Comparison of ENCODE assay signal across 17 cellular contexts in the genomic region with DNA sequence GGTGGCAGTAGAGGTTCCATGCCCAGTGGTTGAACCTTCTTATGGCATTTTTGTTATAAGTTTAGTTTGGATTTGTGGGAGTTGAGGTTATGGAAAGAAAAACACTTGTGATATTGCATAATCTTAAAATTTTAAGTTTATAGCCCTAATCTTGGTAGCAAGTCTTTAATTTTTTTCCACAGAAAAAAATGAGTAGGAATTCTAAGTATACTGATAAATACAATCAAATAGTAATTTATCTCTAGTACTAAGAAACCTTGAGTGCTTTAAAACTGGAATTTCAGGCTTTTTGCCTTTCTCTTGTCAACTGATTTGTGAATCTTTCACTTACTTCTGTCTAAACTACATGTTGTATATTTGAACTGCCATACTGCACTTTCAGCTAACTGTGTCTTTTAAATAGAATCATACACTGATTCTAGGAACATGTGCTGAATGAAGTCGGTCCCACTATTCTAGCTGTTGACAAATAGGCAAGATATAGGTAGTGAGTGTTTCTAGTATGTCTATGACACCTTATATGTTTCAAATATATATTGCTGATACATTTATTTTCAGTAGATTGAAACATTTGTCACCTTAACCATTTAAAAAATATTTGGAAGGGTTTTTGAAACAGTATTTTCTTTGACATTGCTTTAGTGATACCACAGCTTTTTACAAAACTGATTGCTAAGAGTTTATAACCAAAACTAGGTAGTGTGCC. TPM values are rescaled to one million over a fixed set of nuclear protein-coding genes. Genes with fewer than 3 reads are reported as not detected.
A peak's percentile ranks its signal among the peaks of the same experiment; 100 is the strongest.
DNase-seq lines count a peak whose midpoint lies in the region; ATAC-seq, FAIRE-seq and TF ChIP-seq lines count a peak whose summit lies in the region.
"Had no signal": no experiment of that assay in that cellular context is flagged by ENCODE, and none has a peak within 500 bp of the region (broad histone marks: within the 10 kb centered on the region; RNA-seq: fewer than 3 reads in every experiment).

No MANE protein-coding gene starts in this region.

- no peak for TF ChIP-seq EP300 in stomach (IDR thresholded peaks at IDR 0.05)

- CTCF ChIA-PET in activated naive CD4-positive, alpha-beta T cell treated with anti-CD3 and anti-CD28 coated beads, Interleukin-2, amount 10 ng/mL, durations not matched to agents 7 days and 5 days (lab: Charles Lee), result no interaction called here
- CTCF ChIA-PET in activated naive CD4-positive, alpha-beta T cell treated with anti-CD3 and anti-CD28 coated beads for 36 hours (lab: Charles Lee), result no interaction called here

- no peaks in the 10 kb centered on the region for H3K27me3 ChIP-seq in RWPE2 (ENCODE audit: insufficient read depth, poor library complexity, severe bottlenecking)
- H3K27me3 ChIP-seq in esophagus squamous epithelium, result no peaks in the 10 kb centered on the region
- H3K27me3 ChIP-seq in stomach, result no peaks in the 10 kb centered on the region
- H3K27me3 ChIP-seq: ascending aorta, uterus had no signal

- H3K4me3 ChIP-seq in RWPE2 (ENCODE audit: severe bottlenecking) (peak overlapping the region; percentile 87), esophagus squamous epithelium (peak overlapping the region in 3 of 4 donors; percentile 37 to 86 (median 64)), stomach (peak overlapping the region; percentile 73 to 93 (median 85))
- H3K4me3 ChIP-seq: SJCRH30, uterus had no signal

- FAIRE-seq in urothelium cell line (lab: Jason Lieb, UNC), result no peak

- H3K27ac ChIP-seq in RWPE2 (ENCODE audit: poor library complexity, severe bottlenecking) (peak overlapping the region; percentile 94), esophagus squamous epithelium (peak overlapping the region in 1 of 4 donors; percentile 92), stomach (peak overlapping the region; percentile 5 to 96 (median 94))
- H3K27ac ChIP-seq: ascending aorta, SJCRH30, uterus had no signal

- no peak for TF ChIP-seq CTCF in RWPE2 (IDR thresholded peaks at IDR 0.05; ENCODE audit: poor library complexity, severe bottlenecking)
- no peak for TF ChIP-seq CTCF in esophagus squamous epithelium (IDR thresholded peaks at IDR 0.05)
- TF ChIP-seq CTCF in stomach (IDR thresholded peaks at IDR 0.05), result no peak

- H3K4me1 Mint-ChIP-seq in activated naive CD4-positive, alpha-beta T cell treated with anti-CD3 and anti-CD28 coated beads, Interleukin-2, amount 10 ng/mL, durations not matched to agents 7 days and 5 days, result peaks cover 23% of the 10 kb centered on the region
- peaks cover 32% of the 10 kb centered on the region for H3K4me1 Mint-ChIP-seq in activated naive CD4-positive, alpha-beta T cell treated with anti-CD3 and anti-CD28 coated beads for 36 hours (ENCODE audit: low read depth)

- DNase-seq in activated naive CD4-positive, alpha-beta T cell treated with anti-CD3 and anti-CD28 coated beads, Interleukin-2, amount 10 ng/mL, durations not matched to agents 7 days and 5 days, result no peak
- DNase-seq in activated naive CD4-positive, alpha-beta T cell treated with anti-CD3 and anti-CD28 coated beads for 36 hours, result no peak
- DNase-seq in RWPE2 (ENCODE audit: low spot score), result no peak
- no peak for DNase-seq in esophagus squamous epithelium (lab: John Stamatoyannopoulos, UW)
- no peak for DNase-seq in stomach
- no peak for DNase-seq in AG08396 (ENCODE audit: low spot score)
- no peak for DNase-seq in urothelium cell line (ENCODE audit: low spot score)
- DNase-seq: ACHN; effector CD8-positive, alpha-beta T cell; left ventricle myocardium superior; NCI-H1694; NCI-H748 treated with DMSO at 0.1 percent for 48 hours; occipital lobe; SJCRH30; uterus had no signal

- no peaks in the 10 kb centered on the region for H3K36me3 Mint-ChIP-seq in activated naive CD4-positive, alpha-beta T cell treated with anti-CD3 and anti-CD28 coated beads, Interleukin-2, amount 10 ng/mL, durations not matched to agents 7 days and 5 days
- H3K36me3 Mint-ChIP-seq in activated naive CD4-positive, alpha-beta T cell treated with anti-CD3 and anti-CD28 coated beads for 36 hours (ENCODE audit: low read depth), result peaks cover 2% of the 10 kb centered on the region

- TF ChIP-seq POLR2A in esophagus squamous epithelium (IDR thresholded peaks at IDR 0.05) (no peak), stomach (IDR thresholded peaks at IDR 0.05) (no peak)

- no peak for ATAC-seq in RWPE2 (ENCODE audit: low read depth)
- no peak for ATAC-seq in GM21367 (IDR thresholded peaks at IDR 0.05; ENCODE audit: unreplicated experiment)
- ATAC-seq: left ventricle myocardium superior had no signal

- intact Hi-C loops in activated naive CD4-positive, alpha-beta T cell treated with anti-CD3 and anti-CD28 coated beads for 36 hours (cut with micrococcal nuclease), result loop anchor here (5.0 to 10.0 kb wide), 4 partner anchors 241 to 749 kb away; partner anchors contain the start of genes CEBPB and UBE2V1
- intact Hi-C loops in esophagus squamous epithelium (cut with DNase I) (no loop called here), stomach (cut with DNase I; ENCODE audit: low total_unique reads) (no loop called here)

- H3K36me3 ChIP-seq in RWPE2 (ENCODE audit: low read depth), result peaks cover 55% of the 10 kb centered on the region
- peaks cover 0 to 3% (median 0%) of the 10 kb centered on the region in 3 donors for H3K36me3 ChIP-seq in esophagus squamous epithelium
- peaks cover 0 to 8% (median 2%) of the 10 kb centered on the region in 4 donors for H3K36me3 ChIP-seq in stomach
- H3K36me3 ChIP-seq: ascending aorta, SJCRH30 had no signal

- no peak overlapping the region for H3K27ac Mint-ChIP-seq in activated naive CD4-positive, alpha-beta T cell treated with anti-CD3 and anti-CD28 coated beads, Interleukin-2, amount 10 ng/mL, durations not matched to agents 7 days and 5 days
- H3K27ac Mint-ChIP-seq in activated naive CD4-positive, alpha-beta T cell treated with anti-CD3 and anti-CD28 coated beads for 36 hours, result no peak overlapping the region

- peaks cover 51% of the 10 kb centered on the region for H3K4me1 ChIP-seq in RWPE2 (ENCODE audit: insufficient read depth, poor library complexity, severe bottlenecking)
- peaks cover 12 to 63% (median 32%) of the 10 kb centered on the region in 3 donors for H3K4me1 ChIP-seq in esophagus squamous epithelium
- H3K4me1 ChIP-seq in stomach, result peaks cover 15 to 58% (median 37%) of the 10 kb centered on the region in 4 donors
- H3K4me1 ChIP-seq: uterus had no signal

- peak overlapping the region; percentile 11 for H3K4me3 Mint-ChIP-seq in activated naive CD4-positive, alpha-beta T cell treated with anti-CD3 and anti-CD28 coated beads, Interleukin-2, amount 10 ng/mL, durations not matched to agents 7 days and 5 days
- no peak overlapping the region for H3K4me3 Mint-ChIP-seq in activated naive CD4-positive, alpha-beta T cell treated with anti-CD3 and anti-CD28 coated beads for 36 hours

- H3K9me3 Mint-ChIP-seq in activated naive CD4-positive, alpha-beta T cell treated with anti-CD3 and anti-CD28 coated beads, Interleukin-2, amount 10 ng/mL, durations not matched to agents 7 days and 5 days, result no peaks in the 10 kb centered on the region
- H3K9me3 Mint-ChIP-seq in activated naive CD4-positive, alpha-beta T cell treated with anti-CD3 and anti-CD28 coated beads for 36 hours, result no peaks in the 10 kb centered on the region

- 60 to 64% methylated on average over 1 of the region's 1 CpG for whole genome bisulfite sequencing in esophagus squamous epithelium, 2 donors
- 28 to 47% (median 42%) methylated on average over 1 of the region's 1 CpG for WGBS in stomach, 5 donors

- no peaks in the 10 kb centered on the region for H3K9me3 ChIP-seq in RWPE2 (ENCODE audit: severe bottlenecking)
- H3K9me3 ChIP-seq in esophagus squamous epithelium, result no peaks in the 10 kb centered on the region
- no peaks in the 10 kb centered on the region for H3K9me3 ChIP-seq in stomach
- H3K9me3 ChIP-seq: ascending aorta, SJCRH30, uterus had no signal

- no peaks in the 10 kb centered on the region for H3K27me3 Mint-ChIP-seq in activated naive CD4-positive, alpha-beta T cell treated with anti-CD3 and anti-CD28 coated beads, Interleukin-2, amount 10 ng/mL, durations not matched to agents 7 days and 5 days
- H3K27me3 Mint-ChIP-seq in activated naive CD4-positive, alpha-beta T cell treated with anti-CD3 and anti-CD28 coated beads for 36 hours (ENCODE audit: low read depth), result no peaks in the 10 kb centered on the region

RNA-seq across cellular contexts. Expression of gene PARD6B, which starts 2.4 kb away (rescaled TPM):
- total RNA-seq in activated naive CD4-positive, alpha-beta T cell treated with anti-CD3 and anti-CD28 coated beads for 36 hours, result 1 to 10 TPM; 3.3 to 3.9 TPM
- total RNA-seq in esophagus squamous epithelium (1 to 10 TPM; 4.7 to 6.5 (median 5.3) TPM), stomach (10 to 100 TPM in 4 of 5 donors, 1 to 10 TPM in 1; 5.4 to 69.5 (median 22.6) TPM)
- 1 to 10 TPM; 3.2 to 6.0 (median 3.7) TPM for polyA plus RNA-seq in stomach

RNA-seq across cellular contexts. Expression of gene RIPOR3, which starts 42.5 kb away (rescaled TPM):
- total RNA-seq in activated naive CD4-positive, alpha-beta T cell treated with anti-CD3 and anti-CD28 coated beads for 36 hours, result not detected
- total RNA-seq in esophagus squamous epithelium, result 1 to 10 TPM; 1.3 to 9.7 (median 3.3) TPM
- 10 to 100 TPM in 3 of 5 donors, 1 to 10 TPM in 2; 8.1 to 61.1 (median 13.4) TPM for total RNA-seq in stomach
- 1 to 10 TPM; 4.4 to 5.9 (median 5.8) TPM for polyA plus RNA-seq in stomach
